In genomic region chr5:105530716-105531261, GRCh38 we compare ENCODE assay signal across 24 cellular contexts.
"Had no signal": no experiment of that assay in that cellular context is flagged by ENCODE, and none has a peak within 500 bp of the region (broad histone marks: within the 10 kb centered on the region; RNA-seq: fewer than 3 reads in every experiment).

No MANE protein-coding gene starts in this region.

- H3K27ac Mint-ChIP-seq: activated CD4-positive, alpha-beta memory T cell treated with anti-CD3 and anti-CD28 coated beads for 36 hours; activated CD4-positive, alpha-beta T cell treated with anti-CD3 and anti-CD28 coated beads, Interleukin-2, amount 10 ng/mL, durations not matched to agents 7 days and 5 days; activated naive CD4-positive, alpha-beta T cell treated with anti-CD3 and anti-CD28 coated beads for 36 hours; activated naive CD8-positive, alpha-beta T cell; activated T-helper 17 cell treated with anti-CD3 and anti-CD28 coated beads, Interleukin-2, amount 50 U/mL, for 72 hours; brain; T-helper 17 cell had no signal

- H3K36me3 Mint-ChIP-seq: activated CD4-positive, alpha-beta memory T cell treated with anti-CD3 and anti-CD28 coated beads for 36 hours; activated naive CD8-positive, alpha-beta T cell; brain had no signal

- H3K4me3 ChIP-seq: K562, SJSA1 had no signal

- H3K36me3 ChIP-seq: SJSA1 had no signal

- H3K4me3 Mint-ChIP-seq: activated CD4-positive, alpha-beta memory T cell treated with anti-CD3 and anti-CD28 coated beads for 36 hours; activated CD4-positive, alpha-beta T cell treated with anti-CD3 and anti-CD28 coated beads, Interleukin-2, amount 10 ng/mL, durations not matched to agents 7 days and 5 days; activated naive CD4-positive, alpha-beta T cell treated with anti-CD3 and anti-CD28 coated beads for 36 hours; activated naive CD8-positive, alpha-beta T cell; activated T-helper 17 cell treated with anti-CD3 and anti-CD28 coated beads, Interleukin-2, amount 50 U/mL, for 72 hours; brain; T-helper 17 cell had no signal

- H3K27me3 Mint-ChIP-seq: activated CD4-positive, alpha-beta memory T cell treated with anti-CD3 and anti-CD28 coated beads for 36 hours; activated CD4-positive, alpha-beta T cell treated with anti-CD3 and anti-CD28 coated beads, Interleukin-2, amount 10 ng/mL, durations not matched to agents 7 days and 5 days; activated naive CD8-positive, alpha-beta T cell; activated T-helper 17 cell treated with anti-CD3 and anti-CD28 coated beads, Interleukin-2, amount 50 U/mL, for 72 hours; T-helper 17 cell had no signal

- H3K27me3 ChIP-seq: SJSA1 had no signal

- H3K9me3 ChIP-seq: SJSA1 had no signal

- H3K27ac ChIP-seq: SJSA1 had no signal

- DNase-seq: activated CD4-positive, alpha-beta memory T cell treated with anti-CD3 and anti-CD28 coated beads for 36 hours; activated CD4-positive, alpha-beta T cell treated with anti-CD3 and anti-CD28 coated beads, Interleukin-2, amount 10 ng/mL, durations not matched to agents 7 days and 5 days; activated CD4-positive, CD25-positive, alpha-beta regulatory T cell; activated CD8-positive, alpha-beta memory T cell treated with anti-CD3 and anti-CD28 coated beads for 24 hours; activated gamma-delta T cell; activated naive CD4-positive, alpha-beta T cell treated with anti-CD3 and anti-CD28 coated beads for 36 hours; activated T-cell treated with anti-CD3 and anti-CD28 coated beads for 4 hours; activated T-cell treated with anti-CD3 and anti-CD28 coated beads, Interleukin-2, amount 50 U/mL, for 48 hours; amygdala; Karpas-422; NCI-H146; NCI-H187 treated with DMSO at 0.1 percent for 48 hours; NCI-H2081 treated with DMSO at 0.1 percent for 48 hours; NCI-H446; NCI-H524; PC-3; SHP77; T-helper 17 cell; T-helper 9 cell had no signal

- ATAC-seq: activated T-helper 17 cell treated with anti-CD3 and anti-CD28 coated beads, Interleukin-2, amount 50 U/mL, for 72 hours; K562; PC-3; T-helper 17 cell had no signal

- H3K4me1 Mint-ChIP-seq: activated CD4-positive, alpha-beta T cell treated with anti-CD3 and anti-CD28 coated beads, Interleukin-2, amount 10 ng/mL, durations not matched to agents 7 days and 5 days; activated T-helper 17 cell treated with anti-CD3 and anti-CD28 coated beads, Interleukin-2, amount 50 U/mL, for 72 hours; brain; T-helper 17 cell had no signal

- H3K4me1 ChIP-seq: SJSA1 had no signal
